16 cellular contexts compared by ENCODE assay signal in the genomic region with DNA sequence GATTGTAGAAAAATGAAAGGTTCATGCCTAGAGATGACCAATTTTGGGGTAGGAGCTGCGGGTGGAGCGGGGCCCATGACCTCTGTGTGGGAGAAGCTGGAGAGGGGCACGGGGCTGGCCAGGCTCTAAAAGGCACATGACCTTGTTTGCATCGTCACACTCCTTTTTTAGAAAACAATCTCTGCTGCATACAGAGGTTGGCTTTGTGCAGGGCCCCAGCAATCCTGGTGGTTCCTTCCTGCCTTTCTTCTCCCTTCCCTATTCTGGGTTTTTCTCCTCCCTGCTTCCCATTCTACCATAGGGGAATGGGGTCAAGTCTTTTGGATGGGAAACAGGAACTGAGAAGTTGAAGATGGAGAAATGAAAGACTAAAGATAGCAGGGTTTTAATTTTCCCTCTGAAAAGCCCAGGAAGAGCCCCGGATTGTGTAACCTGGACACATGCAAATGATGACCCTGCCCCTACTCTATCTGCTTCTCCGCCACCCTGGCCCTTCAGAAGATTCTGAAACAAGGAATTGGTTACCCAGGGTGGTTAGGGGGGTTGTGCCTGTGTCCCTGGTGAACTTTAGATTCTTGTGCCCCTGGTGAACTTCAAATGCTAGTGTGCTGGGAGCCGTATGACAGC. TPM values are rescaled to one million over a fixed set of nuclear protein-coding genes. Genes with fewer than 3 reads are reported as not detected.
DNase-seq lines count a peak whose midpoint lies in the region; ATAC-seq and TF ChIP-seq lines count a peak whose summit lies in the region.
"Had no signal": no experiment of that assay in that cellular context is flagged by ENCODE, and none has a peak within 500 bp of the region (broad histone marks: within the 10 kb centered on the region; RNA-seq: fewer than 3 reads in every experiment).

No MANE protein-coding gene starts in this region.

- H3K36me3 ChIP-seq in mammary epithelial cell (ENCODE audit: insufficient read depth, low read length) (no peaks in the 10 kb centered on the region), cardiac muscle cell (no peaks in the 10 kb centered on the region), SK-N-SH (replicated peaks in 1 of 2; ENCODE audit: control insufficient read depth in 1 of 2, insufficient read depth in 2 of 2, low read length in 1 of 2) (peaks cover 0 to 5% of the 10 kb centered on the region in 2 experiments)
- H3K36me3 ChIP-seq: neutrophil had no signal

- peaks cover 56% of the 10 kb centered on the region for H3K4me1 Mint-ChIP-seq in MCF 10A (ENCODE audit: insufficient read depth, unreplicated experiment)
- peaks cover 2 to 14% (median 5%) of the 10 kb centered on the region in 4 donors for H3K4me1 Mint-ChIP-seq in naive thymus-derived CD8-positive, alpha-beta T cell
- no peaks in the 10 kb centered on the region for H3K4me1 Mint-ChIP-seq in activated T-helper 2 cell treated with anti-CD3 and anti-CD28 coated beads, Interferon-gamma antibody, Interleukin-2, Interleukin-4, amounts not matched to agents 10 μg/mL and 5 μg/mL and 100 μg/mL, durations not matched to agents 14 hours and 24 hours and 36 hours (ENCODE audit: low read depth)

- peak; percentile 31 for ATAC-seq in omental fat pad (ENCODE audit: low FRiP score)
- ATAC-seq in naive thymus-derived CD8-positive, alpha-beta T cell: no peak

- peaks cover 13% of the 10 kb centered on the region for H3K4me1 ChIP-seq in mammary epithelial cell (ENCODE audit: insufficient read depth, low read length)
- peaks cover 50% of the 10 kb centered on the region for H3K4me1 ChIP-seq in cardiac muscle cell (ENCODE audit: low read depth)
- peaks cover 72 to 90% of the 10 kb centered on the region in 2 experiments for H3K4me1 ChIP-seq in SK-N-SH (ENCODE audit: control insufficient read depth in 1 of 2, insufficient read depth in 2 of 2, low read depth in 1 of 2, low read length in 1 of 2)

- peak overlapping the region; percentile 86 for H3K27ac Mint-ChIP-seq in MCF 10A (ENCODE audit: low read depth, unreplicated experiment)
- H3K27ac Mint-ChIP-seq in naive thymus-derived CD8-positive, alpha-beta T cell: peak overlapping the region in 1 of 10 donors; percentile 51
- no peak overlapping the region for H3K27ac Mint-ChIP-seq in activated T-helper 2 cell treated with anti-CD3 and anti-CD28 coated beads, Interferon-gamma antibody, Interleukin-2, Interleukin-4, amounts not matched to agents 10 μg/mL and 5 μg/mL and 100 μg/mL, durations not matched to agents 14 hours and 24 hours and 36 hours

- peaks cover 99% of the 10 kb centered on the region for H3K79me2 ChIP-seq in mammary epithelial cell (ENCODE audit: insufficient read depth, low read length)
- H3K79me2 ChIP-seq in SK-N-SH (ENCODE audit: insufficient read depth): peaks cover 100% of the 10 kb centered on the region

- POLR2A ChIA-PET in MCF 10A (lab: Yijun Ruan, JAX): interaction anchor here (0.6 to 1.4 kb wide), 3 partner anchors 8 to 26 kb away, joined by 3 to 6 read pairs (median 3); no protein-coding TSS in a partner anchor
- POLR2A ChIA-PET in naive thymus-derived CD8-positive, alpha-beta T cell (lab: Charles Lee): no interaction called here
- POLR2A ChIA-PET in SK-N-SH (lab: Yijun Ruan, JAX): interaction anchor here (0.8 kb wide), 1 partner anchor 13 kb away, joined by 3 read pairs; no protein-coding TSS in a partner anchor

- no peak overlapping the region for H3K4me3 Mint-ChIP-seq in MCF 10A (ENCODE audit: unreplicated experiment)
- H3K4me3 Mint-ChIP-seq in naive thymus-derived CD8-positive, alpha-beta T cell: no peak overlapping the region
- no peak overlapping the region for H3K4me3 Mint-ChIP-seq in activated T-helper 2 cell treated with anti-CD3 and anti-CD28 coated beads, Interferon-gamma antibody, Interleukin-2, Interleukin-4, amounts not matched to agents 10 μg/mL and 5 μg/mL and 100 μg/mL, durations not matched to agents 14 hours and 24 hours and 36 hours (ENCODE audit: low read depth)

- H3K4me2 ChIP-seq in mammary epithelial cell (ENCODE audit: insufficient read depth, low read depth, low read length) (no peak overlapping the region), SK-N-SH (no peak overlapping the region)

- no peak overlapping the region for H3K27ac ChIP-seq in mammary epithelial cell (ENCODE audit: insufficient read depth, low read depth, low read length)
- peak overlapping the region; percentile 24 for H3K27ac ChIP-seq in cardiac muscle cell
- H3K27ac ChIP-seq in SK-N-SH (ENCODE audit: low read depth in 2 of 2, low read length in 1 of 2): peak overlapping the region in 1 of 2 experiments; percentile 20; a peak in 1 of 4 replicates
- H3K27ac ChIP-seq: neutrophil had no signal

- H2AFZ ChIP-seq in mammary epithelial cell (ENCODE audit: low read depth, low read length) (no peak overlapping the region), SK-N-SH (ENCODE audit: low read depth) (no peak overlapping the region)

- no peaks in the 10 kb centered on the region for H3K9me3 Mint-ChIP-seq in MCF 10A (ENCODE audit: unreplicated experiment)
- H3K9me3 Mint-ChIP-seq in naive thymus-derived CD8-positive, alpha-beta T cell: no peaks in the 10 kb centered on the region
- H3K9me3 Mint-ChIP-seq in activated T-helper 2 cell treated with anti-CD3 and anti-CD28 coated beads, Interferon-gamma antibody, Interleukin-2, Interleukin-4, amounts not matched to agents 10 μg/mL and 5 μg/mL and 100 μg/mL, durations not matched to agents 14 hours and 24 hours and 36 hours: no peaks in the 10 kb centered on the region

- DNase-seq in MCF 10A (ENCODE audit: unreplicated experiment) (no peak), mammary epithelial cell (no peak), cardiac muscle cell (ENCODE audit: low read depth in 1 of 2, low spot score in 1 of 2) (peak in 1 of 2 donors; percentile 29), omental fat pad (ENCODE audit: low spot score) (no peak), SK-N-SH (no peak)
- no peak for DNase-seq in naive thymus-derived CD8-positive, alpha-beta T cell
- DNase-seq in activated naive CD4-positive, alpha-beta T cell (lab: John Stamatoyannopoulos, UW): no peak
- no peak for DNase-seq in activated T-helper 2 cell treated with anti-CD3 and anti-CD28 coated beads, Interferon-gamma antibody, Interleukin-2, Interleukin-4, amounts not matched to agents 10 μg/mL and 5 μg/mL and 100 μg/mL, durations not matched to agents 14 hours and 24 hours and 36 hours (ENCODE audit: low spot score)
- DNase-seq: 8988T; central memory CD4-positive, alpha-beta T cell; EL; GOT3; MM.1S; NCI-H82; T-helper 9 cell had no signal

- peaks cover 4% of the 10 kb centered on the region for H3K36me3 Mint-ChIP-seq in MCF 10A (ENCODE audit: insufficient read depth, unreplicated experiment)
- H3K36me3 Mint-ChIP-seq in naive thymus-derived CD8-positive, alpha-beta T cell: no peaks in the 10 kb centered on the region
- no peaks in the 10 kb centered on the region for H3K36me3 Mint-ChIP-seq in activated T-helper 2 cell treated with anti-CD3 and anti-CD28 coated beads, Interferon-gamma antibody, Interleukin-2, Interleukin-4, amounts not matched to agents 10 μg/mL and 5 μg/mL and 100 μg/mL, durations not matched to agents 14 hours and 24 hours and 36 hours (ENCODE audit: low read depth)

- H4K20me1 ChIP-seq in mammary epithelial cell (ENCODE audit: insufficient read depth, low read length) (no peaks in the 10 kb centered on the region), SK-N-SH (ENCODE audit: insufficient read depth) (peaks cover 54% of the 10 kb centered on the region)

- no peak for TF ChIP-seq RAD21 in SK-N-SH (IDR thresholded peaks at IDR 0.05; ENCODE audit: low read length)

- no peak for TF ChIP-seq EP300 in SK-N-SH (IDR thresholded peaks at IDR 0.05; ENCODE audit: borderline replicate concordance in 1 of 2, low read depth in 1 of 2, low read length in 1 of 2)

- no peaks in the 10 kb centered on the region for H3K9me2 ChIP-seq in SK-N-SH

- no peak for TF ChIP-seq CTCF in MCF 10A (IDR thresholded peaks at IDR 0.05; ENCODE audit: unreplicated experiment)
- TF ChIP-seq CTCF in mammary epithelial cell (conservative IDR thresholded peaks at IDR 0.05 in 1 of 2, IDR thresholded peaks at IDR 0.05 in 1 of 2; ENCODE audit: extremely low read depth in 1 of 2, insufficient read depth in 1 of 2, low read depth in 1 of 2, low read length in 2 of 2): no peak
- TF ChIP-seq CTCF in cardiac muscle cell (IDR thresholded peaks at IDR 0.05; ENCODE audit: low read depth, low read length): no peak
- TF ChIP-seq CTCF in omental fat pad (IDR thresholded peaks at IDR 0.05): no peak
- TF ChIP-seq CTCF in SK-N-SH (IDR thresholded peaks at IDR 0.05): no peak

- in situ Hi-C loops in mammary epithelial cell (cut with MboI; ENCODE audit: low sequenced_read_pairs in 2 of 2): no loop called here

- H3K9me3 ChIP-seq in mammary epithelial cell (replicated peaks; ENCODE audit: insufficient read depth, low read length) (no peaks in the 10 kb centered on the region), cardiac muscle cell (ENCODE audit: low read depth) (no peaks in the 10 kb centered on the region), SK-N-SH (no peaks in the 10 kb centered on the region)
- H3K9me3 ChIP-seq: neutrophil had no signal

- no TSS peak for BruUV-seq in MCF 10A (replicated peaks; lab: Mats Ljungman, UMichigan)
- BruUV-seq in mammary epithelial cell (replicated peaks; lab: Mats Ljungman, UMichigan): no TSS peak

- H3K4me3 ChIP-seq in mammary epithelial cell (replicated peaks in 1 of 3; ENCODE audit: insufficient read depth in 1 of 3, low read depth in 2 of 3, low read length in 3 of 3): no peak overlapping the region
- no peak overlapping the region for H3K4me3 ChIP-seq in cardiac muscle cell
- H3K4me3 ChIP-seq in SK-N-SH (ENCODE audit: low read depth in 2 of 2, low read length in 1 of 2): no peak overlapping the region

- H3K27me3 Mint-ChIP-seq in MCF 10A (ENCODE audit: insufficient read depth, unreplicated experiment): no peaks in the 10 kb centered on the region
- peaks cover 0 to 7% (median 0%) of the 10 kb centered on the region in 5 donors for H3K27me3 Mint-ChIP-seq in naive thymus-derived CD8-positive, alpha-beta T cell
- peaks cover 7% of the 10 kb centered on the region for H3K27me3 Mint-ChIP-seq in activated T-helper 2 cell treated with anti-CD3 and anti-CD28 coated beads, Interferon-gamma antibody, Interleukin-2, Interleukin-4, amounts not matched to agents 10 μg/mL and 5 μg/mL and 100 μg/mL, durations not matched to agents 14 hours and 24 hours and 36 hours (ENCODE audit: low read depth)

- dilution Hi-C loops in mammary epithelial cell (cut with HindIII; ENCODE audit: low sequenced_read_pairs): no loop called here

- 94% methylated on average over 7 of the region's 7 CpGs for WGBS in mammary epithelial cell (ENCODE audit: low coverage, missing lambda C conversion rate)
- WGBS in SK-N-SH (ENCODE audit: low lambda C conversion rate): 98% methylated on average over 7 of the region's 7 CpGs

- CTCF ChIA-PET in MCF 10A (lab: Yijun Ruan, JAX): interaction anchor here (0.6 kb wide), 1 partner anchor 110 kb away, joined by 4 read pairs; no protein-coding TSS in a partner anchor
- CTCF ChIA-PET in mammary epithelial cell (lab: Charles Lee; ENCODE audit: low non-redundant PET): no interaction called here
- CTCF ChIA-PET in SK-N-SH (lab: Yijun Ruan, JAX): interaction anchor here (1.1 kb wide), 1 partner anchor 22 kb away, joined by 3 read pairs; no protein-coding TSS in a partner anchor

- H3K9ac ChIP-seq in mammary epithelial cell (ENCODE audit: insufficient read depth, low read length) (no peak overlapping the region), SK-N-SH (no peak overlapping the region)

- H3K27me3 ChIP-seq in mammary epithelial cell (ENCODE audit: insufficient read depth, low read length) (no peaks in the 10 kb centered on the region), cardiac muscle cell (no peaks in the 10 kb centered on the region), SK-N-SH (ENCODE audit: insufficient read depth) (no peaks in the 10 kb centered on the region)
- H3K27me3 ChIP-seq: neutrophil had no signal

- H3F3A ChIP-seq in SK-N-SH (replicated peaks; ENCODE audit: insufficient read depth): peaks cover 19% of the 10 kb centered on the region

- intact Hi-C loops in MCF 10A (cut with micrococcal nuclease) (no loop called here), mammary epithelial cell (cut with micrococcal nuclease) (no loop called here)
- intact Hi-C loops in activated T-helper 2 cell treated with anti-CD3 and anti-CD28 coated beads, Interferon-gamma antibody, Interleukin-2, Interleukin-4, amounts not matched to agents 10 μg/mL and 5 μg/mL and 100 μg/mL, durations not matched to agents 14 hours and 24 hours and 36 hours (cut with micrococcal nuclease): no loop called here

RNA-seq across cellular contexts. Expression of a gene that starts 53.9 kb away (rescaled TPM):
- total RNA-seq in MCF 10A (2022) (80.8 and 89.5 TPM in 2 replicates), mammary epithelial cell (100 to 1,000 TPM in 1 of 2 donors, 10 to 100 TPM in 1; 40.8 to 137 TPM), cardiac muscle cell (12.8 and 16.7 TPM in 2 replicates), omental fat pad (10 to 100 TPM; 16.8 to 57.4 (median 22.8) TPM)
- polyA plus RNA-seq in mammary epithelial cell (56.4 TPM), cardiac muscle cell (8.5 and 13.7 TPM in 2 replicates), SK-N-SH (2012; rRNA removed) (37.9 and 41.4 TPM in 2 replicates)
- 60.0 TPM for polyA minus RNA-seq in mammary epithelial cell
- total RNA-seq in naive thymus-derived CD8-positive, alpha-beta T cell: not detected
- not detected for polyA plus RNA-seq in naive thymus-derived CD8-positive, alpha-beta T cell
- polyA plus RNA-seq in SK-N-SH (2012; cell fraction: cytosol; rRNA removed): 46.4 and 46.7 TPM in 2 replicates
- 60.7 and 79.4 TPM in 2 replicates for polyA plus RNA-seq in SK-N-SH (2012; cell fraction: nucleus; rRNA removed)
- total RNA-seq in activated T-helper 2 cell treated with anti-CD3 and anti-CD28 coated beads, Interferon-gamma antibody, Interleukin-2, Interleukin-4, amounts not matched to agents 10 μg/mL and 5 μg/mL and 100 μg/mL, durations not matched to agents 14 hours and 24 hours and 36 hours: 0.74 and 0.96 TPM in 2 replicates
